23 cellular contexts compared by ENCODE assay signal in the genomic region with DNA sequence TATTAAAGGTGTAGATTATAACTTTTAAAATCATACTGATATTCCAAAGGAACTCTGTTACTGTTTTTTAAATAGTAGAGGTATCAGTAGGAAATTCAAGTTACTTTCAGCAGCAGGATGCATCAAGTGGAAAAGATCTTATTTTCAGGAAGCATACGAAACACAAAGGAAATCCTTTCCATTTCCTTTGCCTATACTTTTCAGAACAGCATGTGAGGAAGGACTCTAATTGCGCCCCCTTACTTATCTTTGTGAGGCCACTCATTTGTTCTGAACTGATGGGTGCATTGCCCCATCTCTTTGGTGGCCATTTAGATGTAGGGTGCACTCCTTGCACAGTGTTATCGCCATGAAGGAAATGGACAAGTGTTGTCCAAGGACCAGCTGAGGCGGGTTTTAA.
DNase-seq lines count a peak whose midpoint lies in the region; ATAC-seq, FAIRE-seq and TF ChIP-seq lines count a peak whose summit lies in the region.
"Had no signal": no experiment of that assay in that cellular context is flagged by ENCODE, and none has a peak within 500 bp of the region (broad histone marks: within the 10 kb centered on the region; RNA-seq: fewer than 3 reads in every experiment).

No MANE protein-coding gene starts in this region.

- TF ChIP-seq CTCF in heart right ventricle (IDR thresholded peaks at IDR 0.05) (peak in 2 of 9 donors; percentile 25 to 34), endothelial cell of umbilical vein (IDR thresholded peaks at IDR 0.05; ENCODE audit: extremely low read depth in 1 of 2, insufficient read depth in 1 of 2, low read depth in 1 of 2, low read length in 2 of 2) (no peak), gastrocnemius medialis (IDR thresholded peaks at IDR 0.05 in 4 of 5, conservative IDR thresholded peaks at IDR 0.05 in 1 of 5) (no peak)

- H3K4me3 ChIP-seq in heart right ventricle (no peak overlapping the region), SJCRH30 (no peak overlapping the region), endothelial cell of umbilical vein (replicated peaks in 1 of 3; ENCODE audit: insufficient read depth in 1 of 3, low read depth in 1 of 3, low read length in 3 of 3) (peak overlapping the region in 1 of 3 experiments; percentile 34), gastrocnemius medialis (no peak overlapping the region)

- no peaks in the 10 kb centered on the region for H3K79me2 ChIP-seq in endothelial cell of umbilical vein (ENCODE audit: control insufficient read depth, insufficient read depth, low read length)

- no peaks in the 10 kb centered on the region for H3K9me3 ChIP-seq in heart right ventricle
- H3K9me3 ChIP-seq in SJCRH30 (replicated peaks), result no peaks in the 10 kb centered on the region
- H3K9me3 ChIP-seq in endothelial cell of umbilical vein (replicated peaks; ENCODE audit: control insufficient read depth, insufficient read depth, low read length), result no peaks in the 10 kb centered on the region
- H3K9me3 ChIP-seq in gastrocnemius medialis, result no peaks in the 10 kb centered on the region
- H3K9me3 ChIP-seq: BE2C had no signal

- H3K27ac ChIP-seq in heart right ventricle (peak overlapping the region in 7 of 10 donors; percentile 9 to 64 (median 45)), SJCRH30 (peak overlapping the region; percentile 69), endothelial cell of umbilical vein (ENCODE audit: insufficient read depth, low read depth, low read length) (peak overlapping the region; percentile 33), gastrocnemius medialis (peak overlapping the region in 3 of 4 donors; percentile 8 to 16 (median 9))

- H2AFZ ChIP-seq in endothelial cell of umbilical vein (ENCODE audit: low read depth, low read length), result peak overlapping the region; percentile 32

- no peaks in the 10 kb centered on the region for H4K20me1 ChIP-seq in endothelial cell of umbilical vein (replicated peaks; ENCODE audit: control insufficient read depth, extremely low read depth, insufficient read depth, low read length)

- H3K4me1 ChIP-seq in heart right ventricle (peaks cover 0 to 50% (median 11%) of the 10 kb centered on the region in 9 donors), SJCRH30 (peaks cover 26% of the 10 kb centered on the region), endothelial cell of umbilical vein (ENCODE audit: control insufficient read depth, extremely low read depth, insufficient read depth, low read length) (peaks cover 18% of the 10 kb centered on the region), gastrocnemius medialis (peaks cover 10 to 34% of the 10 kb centered on the region in 2 donors)
- H3K4me1 ChIP-seq: BE2C had no signal

- in situ Hi-C loops in gastrocnemius medialis (cut with MboI; ENCODE audit: low sequenced_read_pairs in 4 of 4), result no loop called here

- intact Hi-C loops in heart right ventricle (cut with DNase I) (loop anchor here in 1 of 10 donors (5.0 kb wide), 1 partner anchor 144 kb away; a partner anchor contains a TSS), cardiac septum (cut with DNase I) (no loop called here), endothelial cell of umbilical vein (cut with micrococcal nuclease) (loop anchor here (1.0 to 2.0 kb wide), 3 partner anchors 45 to 361 kb away; no protein-coding TSS in a partner anchor), gastrocnemius medialis (cut with DNase I; ENCODE audit: low total_unique reads) (no loop called here)

- dilution Hi-C loops in endothelial cell of umbilical vein (cut with MboI; ENCODE audit: extremely low pct_ligation_motif_present, low sequenced_read_pairs), result no loop called here

- no peaks in the 10 kb centered on the region for H3K27me3 ChIP-seq in heart right ventricle
- no peaks in the 10 kb centered on the region for H3K27me3 ChIP-seq in SJCRH30
- no peaks in the 10 kb centered on the region for H3K27me3 ChIP-seq in endothelial cell of umbilical vein (ENCODE audit: control insufficient read depth in 2 of 2, insufficient read depth in 2 of 2, low read length in 2 of 2)
- no peaks in the 10 kb centered on the region for H3K27me3 ChIP-seq in gastrocnemius medialis
- H3K27me3 ChIP-seq: BE2C had no signal

- H3K36me3 ChIP-seq in heart right ventricle (no peaks in the 10 kb centered on the region), SJCRH30 (no peaks in the 10 kb centered on the region), endothelial cell of umbilical vein (ENCODE audit: control insufficient read depth in 2 of 2, extremely low read depth in 1 of 2, insufficient read depth in 2 of 2, low read length in 2 of 2) (no peaks in the 10 kb centered on the region), gastrocnemius medialis (no peaks in the 10 kb centered on the region)
- H3K36me3 ChIP-seq: BE2C had no signal

- peak; percentile 53 for FAIRE-seq in endothelial cell of umbilical vein (lab: Jason Lieb, UNC)
- FAIRE-seq: D721Med, GM18507 had no signal

- H3K4me2 ChIP-seq in endothelial cell of umbilical vein (ENCODE audit: insufficient read depth, low read length), result peak overlapping the region; percentile 63

- BruUV-seq in endothelial cell of umbilical vein (replicated peaks; lab: Mats Ljungman, UMichigan), result no TSS peak

- no peak overlapping the region for H3K9ac ChIP-seq in endothelial cell of umbilical vein (replicated peaks; ENCODE audit: extremely low read depth, insufficient read depth, low read length)

- 69 to 72% methylated on average over 4 of the region's 4 CpGs for WGBS in heart right ventricle, 2 donors

- H3K9me1 ChIP-seq in endothelial cell of umbilical vein (replicated peaks; ENCODE audit: control insufficient read depth, extremely low read depth, insufficient read depth, low read length), result no peaks in the 10 kb centered on the region

- ATAC-seq in heart right ventricle (peak in 5 of 8 donors; percentile 46 to 74 (median 63)), gastrocnemius medialis (peak in 1 of 2 donors; percentile 12)

- TF ChIP-seq POLR2A in endothelial cell of umbilical vein (IDR thresholded peaks at IDR 0.05; ENCODE audit: low read depth, low read length) (peak; percentile 27), gastrocnemius medialis (IDR thresholded peaks at IDR 0.05) (no peak)

- DNase-seq in heart right ventricle, result no peak
- no peak for DNase-seq in cardiac septum (ENCODE audit: low spot score)
- DNase-seq in SJCRH30, result peak in 1 of 2 experiments; percentile 41
- peak; percentile 75 for DNase-seq in endothelial cell of umbilical vein (ENCODE audit: low read depth, low spot score)
- no peak for DNase-seq in gastrocnemius medialis
- DNase-seq in COR-L47 (lab: John Stamatoyannopoulos, UW), result no peak
- no peak for DNase-seq in NCI-H2171 treated with DMSO at 0.1 percent for 48 hours (lab: John Stamatoyannopoulos, UW)
- no peak for DNase-seq in anterior cingulate cortex (lab: John Stamatoyannopoulos, UW)
- DNase-seq: 8988T; ACHN; BE2C; CD4-positive, CD25-positive, alpha-beta regulatory T cell; H9; HFFc6; KG1; MM.1S; NCI-H1694; NCI-H2029 treated with DMSO at 0.1 percent for 48 hours; NCI-H2227 treated with DMSO at 0.1 percent for 48 hours; RPMI8226; SHP77 had no signal

- POLR2A ChIA-PET in endothelial cell of umbilical vein (lab: Charles Lee), result no interaction called here

- CTCF ChIA-PET in endothelial cell of umbilical vein (lab: Charles Lee), result interaction anchor here (1.0 kb wide), 1 partner anchor 12 kb away, joined by 4 read pairs; no protein-coding TSS in a partner anchor

TF ChIP-seq in endothelial cell of umbilical vein, 7 proteins besides CTCF, POLR2A, EP300 and RAD21:
- no peak for TF ChIP-seq POLR2AphosphoS5 (IDR thresholded peaks at IDR 0.05; ENCODE audit: insufficient read depth, low read depth, low read length)
- TF ChIP-seq MYC (IDR thresholded peaks at IDR 0.05; ENCODE audit: low read depth, low read length), result no peak
- TF ChIP-seq, protein P1, sequence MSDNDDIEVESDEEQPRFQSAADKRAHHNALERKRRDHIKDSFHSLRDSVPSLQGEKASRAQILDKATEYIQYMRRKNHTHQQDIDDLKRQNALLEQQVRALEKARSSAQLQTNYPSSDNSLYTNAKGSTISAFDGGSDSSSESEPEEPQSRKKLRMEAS (IDR thresholded peaks at IDR 0.05; ENCODE audit: insufficient read depth, insufficient read length), result no peak
- peak; percentile 18 for TF ChIP-seq JUN (IDR thresholded peaks at IDR 0.05; ENCODE audit: borderline replicate concordance, insufficient read depth, insufficient read length, low read depth)
- TF ChIP-seq EZH2 (IDR thresholded peaks at IDR 0.05; ENCODE audit: borderline replicate concordance, low read depth, low read length, severe bottlenecking), result no peak
- TF ChIP-seq GATA2 (IDR thresholded peaks at IDR 0.05; ENCODE audit: insufficient read depth, insufficient read length, low read depth, low read length), result peak; percentile 43
- no peak for TF ChIP-seq FOS (IDR thresholded peaks at IDR 0.05; ENCODE audit: borderline replicate concordance, insufficient read depth, low read length)
TF ChIP-seq in endothelial cell of umbilical vein: peak in this region for 2.

Comparison
In these comparisons a context has a peak if more than half of its experiments do, and no peak if none do; other contexts are left out.
1. H3K27ac ChIP-seq: peak in every context shown above with its lines; median percentile 69 in SJCRH30; 45 in heart right ventricle; 33 in endothelial cell of umbilical vein; 9 in gastrocnemius medialis.